14 cellular contexts compared by ENCODE assay signal in the genomic region with DNA sequence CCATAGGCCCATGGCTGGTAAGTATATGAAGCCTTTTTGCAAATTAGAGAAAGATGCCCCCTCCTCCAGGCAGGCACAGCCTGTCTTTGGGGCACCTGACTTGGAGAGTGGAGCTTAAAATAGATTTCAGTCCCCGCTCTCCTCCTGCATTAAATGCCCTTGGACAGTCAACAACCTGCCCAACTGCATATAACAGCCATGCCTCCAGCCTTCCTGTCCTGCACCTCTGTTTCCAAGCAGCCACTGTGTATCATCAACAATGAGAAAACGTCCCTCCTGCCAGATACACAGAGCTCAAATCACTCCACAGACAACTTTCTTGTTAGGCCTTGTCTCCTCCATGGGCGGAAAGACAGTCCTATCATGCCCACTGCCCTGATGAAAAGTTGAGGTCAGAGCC. TPM values are rescaled to one million over a fixed set of nuclear protein-coding genes. Genes with fewer than 3 reads are reported as not detected.
A peak's percentile ranks its signal among the peaks of the same experiment; 100 is the strongest.
DNase-seq lines count a peak whose midpoint lies in the region; ATAC-seq, FAIRE-seq and TF ChIP-seq lines count a peak whose summit lies in the region.
"Had no signal": no experiment of that assay in that cellular context is flagged by ENCODE, and none has a peak within 500 bp of the region (broad histone marks: within the 10 kb centered on the region; RNA-seq: fewer than 3 reads in every experiment).

No MANE protein-coding gene starts in this region.

- peaks cover 32 to 97% (median 48%) of the 10 kb centered on the region in 9 donors for H3K27me3 ChIP-seq in heart left ventricle
- H3K27me3 ChIP-seq in bronchial epithelial cell (ENCODE audit: control insufficient read depth, insufficient read depth, low read length), result peaks cover 32% of the 10 kb centered on the region
- no peaks in the 10 kb centered on the region for H3K27me3 ChIP-seq in right cardiac atrium (ENCODE audit: control insufficient read depth, insufficient read depth)

- peaks cover 0 to 22% (median 8%) of the 10 kb centered on the region in 12 donors for H3K4me1 ChIP-seq in heart left ventricle
- H3K4me1 ChIP-seq in right cardiac atrium (ENCODE audit: control insufficient read depth, insufficient read depth, low read length), result peaks cover 1% of the 10 kb centered on the region
- H3K4me1 ChIP-seq: A549, BE2C had no signal

- peak; percentile 24 to 77 (median 65) for ATAC-seq in heart left ventricle
- peak; percentile 51 to 63 for ATAC-seq in right cardiac atrium
- ATAC-seq in HG03442 (IDR thresholded peaks at IDR 0.05; ENCODE audit: unreplicated experiment), result no peak
- ATAC-seq: A549, GM23338 had no signal

- no peak for TF ChIP-seq CTCF in heart left ventricle (IDR thresholded peaks at IDR 0.05)
- TF ChIP-seq CTCF in bronchial epithelial cell (IDR thresholded peaks at IDR 0.05; ENCODE audit: insufficient read depth, low read length, severe bottlenecking), result no peak

- H3K9me3 ChIP-seq in heart left ventricle, result no peaks in the 10 kb centered on the region
- no peaks in the 10 kb centered on the region for H3K9me3 ChIP-seq in right cardiac atrium (ENCODE audit: control insufficient read depth, low read length)
- H3K9me3 ChIP-seq: A549, BE2C had no signal

- peak overlapping the region in 2 of 12 donors; percentile 26 to 51 for H3K27ac ChIP-seq in heart left ventricle
- peak overlapping the region; percentile 14 for H3K27ac ChIP-seq in right cardiac atrium (ENCODE audit: low read length)
- H3K27ac ChIP-seq: A549, C4-2B had no signal

- 43 to 56% (median 50%) methylated on average over 3 of the region's 3 CpGs for WGBS in heart left ventricle, 4 donors
- WGBS in right cardiac atrium, result 54% methylated on average over 3 of the region's 3 CpGs

- TF ChIP-seq POLR2A in heart left ventricle (IDR thresholded peaks at IDR 0.05), result no peak

- intact Hi-C loops in heart left ventricle (cut with DNase I) (loop anchor here in 4 of 10 donors (5.0 to 10.0 kb wide), 2 partner anchors 170 to 173 kb away; no protein-coding TSS in a partner anchor), cardiac septum (cut with DNase I) (no loop called here), right cardiac atrium (cut with DNase I) (loop anchor here in 3 of 4 donors (5.0 to 10.0 kb wide), 3 partner anchors 80 to 173 kb away; no protein-coding TSS in a partner anchor)

- DNase-seq in heart left ventricle (no peak), cardiac septum (ENCODE audit: low spot score) (no peak), bronchial epithelial cell (ENCODE audit: low read depth) (no peak), right cardiac atrium (peak in 1 of 3 donors; percentile 12), T1000 (lab: John Stamatoyannopoulos, UW) (no peak)
- DNase-seq: BE2C; CD4-positive, alpha-beta memory T cell; H7 had no signal

- H3K36me3 ChIP-seq in heart left ventricle (no peaks in the 10 kb centered on the region), bronchial epithelial cell (ENCODE audit: control insufficient read depth, insufficient read depth, low read length) (no peaks in the 10 kb centered on the region)
- H3K36me3 ChIP-seq: BE2C had no signal

- no peak overlapping the region for H3K4me3 ChIP-seq in heart left ventricle
- no peak overlapping the region for H3K4me3 ChIP-seq in bronchial epithelial cell (ENCODE audit: low read depth, low read length)
- H3K4me3 ChIP-seq in right cardiac atrium (ENCODE audit: low read length), result no peak overlapping the region
- H3K4me3 ChIP-seq: A549, GM23338 had no signal

- FAIRE-seq in bronchial epithelial cell (lab: Jason Lieb, UNC), result peak; percentile 23
- FAIRE-seq: A549 had no signal

RNA-seq across cellular contexts. Expression of gene CDH22, which starts 3.4 kb away (rescaled TPM):
- total RNA-seq in heart left ventricle, result under 1 TPM; 0.13 to 0.90 (median 0.50) TPM
- polyA plus RNA-seq in heart left ventricle, result under 1 TPM; 0.03 to 0.42 TPM
- 0.83 TPM for total RNA-seq in cardiac septum
- total RNA-seq in bronchial epithelial cell, result not detected in 2 replicates
- 1 to 10 TPM; 1.6 to 7.0 (median 4.1) TPM for total RNA-seq in right cardiac atrium
- 4.0 TPM for polyA plus RNA-seq in right cardiac atrium
- total RNA-seq: CD4-positive, alpha-beta memory T cell; IMR-90 had no signal
- polyA plus RNA-seq: A549; AG04450; CD4-positive, alpha-beta memory T cell; IMR-90 had no signal
